10 cellular contexts compared by ENCODE assay signal in genomic region chr17:36950027-36950426, GRCh38. TPM values are rescaled to one million over a fixed set of nuclear protein-coding genes. Genes with fewer than 3 reads are reported as not detected.
DNase-seq lines count a peak whose midpoint lies in the region; ATAC-seq and TF ChIP-seq lines count a peak whose summit lies in the region.
"Had no signal": no experiment of that assay in that cellular context is flagged by ENCODE, and none has a peak within 500 bp of the region (broad histone marks: within the 10 kb centered on the region; RNA-seq: fewer than 3 reads in every experiment).

No MANE protein-coding gene starts in this region.

- intact Hi-C loops in heart right ventricle (cut with DNase I), result loop anchor here in 1 of 10 donors (10.0 kb wide), 1 partner anchor 55 kb away; no protein-coding TSS in a partner anchor
- intact Hi-C loops in Right ventricle myocardium inferior (cut with DNase I), result no loop called here
- intact Hi-C loops in upper lobe of right lung (cut with DNase I), result no loop called here

- H3K27ac Mint-ChIP-seq in memory B cell, result peak overlapping the region; percentile 95

- H3K9me3 ChIP-seq in heart right ventricle (no peaks in the 10 kb centered on the region), upper lobe of right lung (no peaks in the 10 kb centered on the region)

- peak overlapping the region in 1 of 10 donors; percentile 92 for H3K27ac ChIP-seq in heart right ventricle
- no peak overlapping the region for H3K27ac ChIP-seq in upper lobe of right lung

- H3K4me1 ChIP-seq in heart right ventricle (peaks cover 3 to 35% (median 18%) of the 10 kb centered on the region in 9 donors), upper lobe of right lung (peaks cover 17% of the 10 kb centered on the region)

- H3K36me3 ChIP-seq in heart right ventricle, result peaks cover 0 to 49% (median 31%) of the 10 kb centered on the region in 9 donors
- peaks cover 47% of the 10 kb centered on the region for H3K36me3 ChIP-seq in upper lobe of right lung

- ATAC-seq in heart right ventricle (no peak), Right ventricle myocardium inferior (no peak), memory B cell (ENCODE audit: low read depth) (no peak), upper lobe of right lung (no peak), GM21367 (IDR thresholded peaks at IDR 0.05; ENCODE audit: unreplicated experiment) (no peak), GM21381 (IDR thresholded peaks at IDR 0.05; ENCODE audit: unreplicated experiment) (no peak)

- 58 to 68% methylated on average over 8 of the region's 8 CpGs for WGBS in heart right ventricle, 2 donors

- in situ Hi-C loops in astrocyte of the spinal cord (cut with HindIII; ENCODE audit: low sequenced_read_pairs), result no loop called here

- H3K36me3 Mint-ChIP-seq in memory B cell, result peaks cover 23% of the 10 kb centered on the region

- H3K27me3 ChIP-seq in heart right ventricle (peaks cover 2 to 31% (median 27%) of the 10 kb centered on the region in 7 donors), upper lobe of right lung (peaks cover 28% of the 10 kb centered on the region)

- peaks cover 7% of the 10 kb centered on the region for H3K27me3 Mint-ChIP-seq in memory B cell

- no peak for TF ChIP-seq CTCF in heart right ventricle (IDR thresholded peaks at IDR 0.05)
- no peak for TF ChIP-seq CTCF in astrocyte of the spinal cord (IDR thresholded peaks at IDR 0.05; ENCODE audit: low read depth, low read length)
- TF ChIP-seq CTCF in upper lobe of right lung (IDR thresholded peaks at IDR 0.05), result no peak

- no peaks in the 10 kb centered on the region for H3K9me3 Mint-ChIP-seq in memory B cell

- H3K4me3 ChIP-seq in heart right ventricle (peak overlapping the region in 9 of 10 donors; percentile 53 to 94 (median 88)), astrocyte of the spinal cord (ENCODE audit: low read depth, low read length) (peak overlapping the region; percentile 68), upper lobe of right lung (peak overlapping the region; percentile 66)

- peak overlapping the region; percentile 99 for H3K4me3 Mint-ChIP-seq in memory B cell

- DNase-seq in heart right ventricle (no peak), Right ventricle myocardium inferior (ENCODE audit: missing footprints) (no peak), astrocyte of the spinal cord (ENCODE audit: low read depth, low spot score) (no peak), memory B cell (ENCODE audit: low spot score in 2 of 2) (no peak), upper lobe of right lung (no peak), DMS 273 (lab: John Stamatoyannopoulos, UW; ENCODE audit: unreplicated experiment) (no peak)
- DNase-seq: SIG-M5 had no signal

- H3K4me1 Mint-ChIP-seq in memory B cell, result peaks cover 42% of the 10 kb centered on the region

RNA-seq across cellular contexts. Expression of gene AATF, which starts 1.3 kb away (rescaled TPM):
- total RNA-seq in heart right ventricle (10 to 100 TPM; 19.9 to 31.9 (median 26.0) TPM), Right ventricle myocardium inferior (23.9 TPM), upper lobe of right lung (42.8 TPM)
- polyA plus RNA-seq in heart right ventricle, result 10 to 100 TPM; 23.0 to 35.5 TPM

RNA-seq across cellular contexts. Expression of gene LHX1, which starts 12.8 kb away (rescaled TPM):
- under 1 TPM in 1 of 10 donors, not detected in 9; 0.11 TPM for total RNA-seq in heart right ventricle
- not detected for polyA plus RNA-seq in heart right ventricle
- not detected for total RNA-seq in Right ventricle myocardium inferior
- total RNA-seq in upper lobe of right lung, result not detected
- total RNA-seq: esophagus mucosa had no signal
